16 cellular contexts compared by ENCODE assay signal in the genomic region with DNA sequence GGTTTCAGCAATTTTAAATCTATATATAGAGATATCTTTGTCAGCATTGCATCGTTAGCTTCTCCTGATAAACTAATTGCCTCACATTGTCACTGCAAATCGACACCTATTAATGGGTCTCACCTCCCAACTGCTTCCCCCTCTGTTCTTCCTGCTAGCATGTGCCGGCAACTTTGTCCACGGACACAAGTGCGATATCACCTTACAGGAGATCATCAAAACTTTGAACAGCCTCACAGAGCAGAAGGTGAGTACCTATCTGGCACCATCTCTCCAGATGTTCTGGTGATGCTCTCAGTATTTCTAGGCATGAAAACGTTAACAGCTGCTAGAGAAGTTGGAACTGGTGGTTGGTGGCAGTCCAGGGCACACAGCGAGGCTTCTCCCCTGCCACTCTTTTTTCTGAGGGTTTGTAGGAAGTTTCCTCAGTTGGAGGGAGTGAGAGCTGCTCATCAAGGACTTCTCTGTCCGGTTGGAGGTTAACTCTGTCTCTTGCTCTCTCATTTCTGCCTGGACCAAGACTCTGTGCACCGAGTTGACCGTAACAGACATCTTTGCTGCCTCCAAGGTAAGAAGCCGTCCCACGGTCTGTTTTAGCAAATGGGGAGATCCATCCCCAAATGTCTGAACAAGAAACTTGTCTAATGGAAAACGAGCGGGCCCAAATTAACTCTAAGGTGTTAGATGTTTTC. TPM values are rescaled to one million over a fixed set of nuclear protein-coding genes. Genes with fewer than 3 reads are reported as not detected.
DNase-seq lines count a peak whose midpoint lies in the region; ATAC-seq and TF ChIP-seq lines count a peak whose summit lies in the region.
"Had no signal": no experiment of that assay in that cellular context is flagged by ENCODE, and none has a peak within 500 bp of the region (broad histone marks: within the 10 kb centered on the region; RNA-seq: fewer than 3 reads in every experiment).

IL4 (plus strand) TSS at position 51 of the 692 bp plus-strand sequence; CDS start at position 113, 62 bp downstream.

- no peaks in the 10 kb centered on the region for H3K9me3 Mint-ChIP-seq in effector memory CD8-positive, alpha-beta T cell

- H3K27ac ChIP-seq in RWPE1 (peak within 1 kb of the TSS; percentile 72), thoracic aorta (peak within 1 kb of the TSS; percentile 88 to 91)
- H3K27ac ChIP-seq: cardiac muscle cell had no signal

- H3K27me3 Mint-ChIP-seq in effector memory CD8-positive, alpha-beta T cell: peaks cover 0 to 17% of the 10 kb centered on the region in 2 donors

- no peaks in the 10 kb centered on the region for H3K36me3 Mint-ChIP-seq in effector memory CD8-positive, alpha-beta T cell (ENCODE audit: insufficient read depth)
- H3K36me3 Mint-ChIP-seq: naive B cell had no signal

- H3K4me1 Mint-ChIP-seq in effector memory CD8-positive, alpha-beta T cell (ENCODE audit: low read depth in 2 of 2): peaks cover 21 to 35% of the 10 kb centered on the region in 2 donors

- peak within 1 kb of the TSS; percentile 83 to 89 for H3K27ac Mint-ChIP-seq in effector memory CD8-positive, alpha-beta T cell

- CTCF ChIA-PET in RWPE1 (lab: Yijun Ruan, JAX): interaction anchor here (0.6 to 0.9 kb wide), 2 partner anchors 17 to 34 kb away, joined by 3 read pairs; no protein-coding TSS in a partner anchor

- peak; percentile 41 for ATAC-seq in effector memory CD8-positive, alpha-beta T cell (replicated peaks)
- no peak for ATAC-seq in thoracic aorta (ENCODE audit: insufficient number of reproducible peaks, low FRiP score, low read depth)
- no peak for ATAC-seq in GM21576 (IDR thresholded peaks at IDR 0.05; ENCODE audit: unreplicated experiment)

- H3K27me3 ChIP-seq in thoracic aorta (replicated peaks; ENCODE audit: insufficient read depth): no peaks in the 10 kb centered on the region
- H3K27me3 ChIP-seq: cardiac muscle cell, heart right ventricle, Peyer's patch had no signal

- TF ChIP-seq CTCF in RWPE1 (conservative IDR thresholded peaks at IDR 0.05; ENCODE audit: low read depth) (no peak), thoracic aorta (IDR thresholded peaks at IDR 0.05) (no peak)

- no peaks in the 10 kb centered on the region for H3K36me3 ChIP-seq in thoracic aorta
- H3K36me3 ChIP-seq: cardiac muscle cell, heart right ventricle, Peyer's patch had no signal

- H3K4me1 ChIP-seq in thoracic aorta (ENCODE audit: control insufficient read depth in 1 of 2, low read depth in 2 of 2): peaks cover 6 to 40% of the 10 kb centered on the region in 2 donors

- no peaks in the 10 kb centered on the region for H3K9me3 ChIP-seq in thoracic aorta
- H3K9me3 ChIP-seq: heart right ventricle, Peyer's patch had no signal

- POLR2A ChIA-PET in RWPE1 (lab: Yijun Ruan, JAX; ENCODE audit: low non-redundant PET): no interaction called here

- peak within 1 kb of the TSS; percentile 66 to 69 for H3K4me3 Mint-ChIP-seq in effector memory CD8-positive, alpha-beta T cell
- H3K4me3 Mint-ChIP-seq: naive B cell had no signal

- H3K4me3 ChIP-seq in thoracic aorta: peak within 1 kb of the TSS; percentile 63
- H3K4me3 ChIP-seq: cardiac muscle cell, heart right ventricle, Peyer's patch had no signal

- DNase-seq in activated CD8-positive, alpha-beta memory T cell treated with anti-CD3 and anti-CD28 coated beads for 24 hours: peak; percentile 48
- no peak for DNase-seq in activated CD8-positive, alpha-beta memory T cell treated with anti-CD3 and anti-CD28 coated beads, Interleukin-2, amount 50 U/mL, for 48 hours
- DNase-seq in RWPE1 (ENCODE audit: low spot score) (no peak), thoracic aorta (ENCODE audit: low spot score) (no peak), NCI-H2227 treated with DMSO at 0.1 percent for 48 hours (lab: John Stamatoyannopoulos, UW) (no peak), ureter (ENCODE audit: low spot score) (no peak)
- DNase-seq in effector memory CD8-positive, alpha-beta T cell: no peak
- DNase-seq: activated CD4-positive, CD25-positive, alpha-beta regulatory T cell treated with anti-CD3 and anti-CD28 coated beads, Interleukin-2, amount 50 U/mL, for 72 hours; heart right ventricle; naive B cell; NCI-H1105; Peyer's patch; stimulated activated CD4-positive, alpha-beta T cell treated with anti-CD3 and anti-CD28 coated beads, Interleukin-4, amount 100 ng/mL, for 24 hours had no signal

RNA-seq across cellular contexts. Expression of gene IL4, which starts in this region (rescaled TPM):
- total RNA-seq in thoracic aorta: not detected
- not detected for total RNA-seq in ureter
- total RNA-seq: cardiac muscle cell, heart right ventricle, Peyer's patch, urinary bladder had no signal
